ENCODE assay signal across 15 cellular contexts in the genomic region with DNA sequence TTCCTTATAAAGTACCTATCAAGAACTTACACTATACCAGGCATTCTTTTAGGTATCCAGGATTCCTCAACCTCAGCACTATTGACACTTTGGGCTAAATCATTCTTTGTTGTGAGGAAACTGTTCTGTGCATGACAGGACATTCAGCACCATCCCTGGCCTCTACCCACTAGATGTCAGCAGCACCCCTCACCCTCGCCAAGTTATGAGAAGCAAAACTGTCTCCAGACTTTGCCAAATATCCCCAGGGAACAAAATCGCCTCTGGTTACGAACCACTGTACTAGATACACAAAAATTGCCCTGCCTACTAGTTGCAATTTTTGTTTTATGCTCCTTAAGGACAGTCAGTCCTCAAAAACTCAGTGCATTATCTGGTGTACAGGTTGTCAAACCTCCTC. TPM values are rescaled to one million over a fixed set of nuclear protein-coding genes. Genes with fewer than 3 reads are reported as not detected.
DNase-seq lines count a peak whose midpoint lies in the region; ATAC-seq and TF ChIP-seq lines count a peak whose summit lies in the region.
"Had no signal": no experiment of that assay in that cellular context is flagged by ENCODE, and none has a peak within 500 bp of the region (broad histone marks: within the 10 kb centered on the region; RNA-seq: fewer than 3 reads in every experiment).

No MANE protein-coding gene starts in this region.

- peak overlapping the region; percentile 98 for H3K18ac ChIP-seq in IMR-90 (ENCODE audit: low read depth, low read length)

- peak overlapping the region; percentile 85; the same call in 1 of the 2 replicates for H3K23ac ChIP-seq in IMR-90 (ENCODE audit: low read depth, low read length)

- intact Hi-C loops in IMR-90 (cut with micrococcal nuclease) (loop anchor here (5.0 kb wide), 1 partner anchor 414 kb away; no protein-coding TSS in a partner anchor), left ventricle myocardium superior (cut with micrococcal nuclease) (no loop called here)

- no peaks in the 10 kb centered on the region for H4K20me1 ChIP-seq in IMR-90 (ENCODE audit: insufficient read depth, low read length)

- H4K91ac ChIP-seq in IMR-90 (ENCODE audit: insufficient read depth, low read depth, low read length) = peak overlapping the region; percentile 88

- dilution Hi-C loops in IMR-90 (cut with HindIII; ENCODE audit: low sequenced_read_pairs, unreplicated experiment) = no loop called here

- peak overlapping the region; percentile 92 for H2AK5ac ChIP-seq in IMR-90 (ENCODE audit: low read depth, low read length)

- no peak for TF ChIP-seq RAD21 in IMR-90 (IDR thresholded peaks at IDR 0.05; ENCODE audit: low read length)

- H3K27ac ChIP-seq in C4-2B (no peak overlapping the region), IMR-90 (ENCODE audit: insufficient read depth, low read length) (peak overlapping the region; percentile 74), VCaP (no peak overlapping the region)
- H3K27ac ChIP-seq: transverse colon had no signal

- peak overlapping the region; percentile 51 to 66 for H4K8ac ChIP-seq in IMR-90 (ENCODE audit: low read depth in 2 of 2, low read length in 2 of 2)

- peaks cover 1 to 13% of the 10 kb centered on the region in 2 donors for H3K27me3 Mint-ChIP-seq in T-cell

- no peak overlapping the region for H2AFZ ChIP-seq in IMR-90 (replicated peaks; ENCODE audit: low read length, poor library complexity)

- H3K56ac ChIP-seq in IMR-90 (ENCODE audit: extremely low read depth, insufficient read depth, low read length) = peak overlapping the region; percentile 72

- BruUV-seq in IMR-90 (replicated peaks; lab: Mats Ljungman, UMichigan) = no TSS peak

- H3K4me3 Mint-ChIP-seq in T-cell = no peak overlapping the region

- no peak overlapping the region for H2AK9ac ChIP-seq in IMR-90 (replicated peaks; ENCODE audit: low read depth, low read length, poor library complexity)

- no peak overlapping the region for H3K4me3 ChIP-seq in IMR-90 (ENCODE audit: insufficient read depth, low read depth, low read length)
- H3K4me3 ChIP-seq: transverse colon had no signal

- peaks cover 7% of the 10 kb centered on the region; the same call in 1 of the 2 replicates for H3K9me1 ChIP-seq in IMR-90 (ENCODE audit: insufficient read depth, low read length)

- peak overlapping the region; percentile 90 for H3K4ac ChIP-seq in IMR-90 (ENCODE audit: low read depth, low read length)

- no peaks in the 10 kb centered on the region for H3K9me3 ChIP-seq in IMR-90 (ENCODE audit: control insufficient read depth, insufficient read depth, low read length)
- H3K9me3 ChIP-seq: transverse colon had no signal

- TF ChIP-seq POLR2A in IMR-90 (IDR thresholded peaks at IDR 0.05; ENCODE audit: low read depth, low read length) = no peak

- WGBS in IMR-90 (ENCODE audit: extremely low coverage in 2 of 2, insufficient read length in 1 of 2), 2 experiments = no CpG with 5 or more reads among the region's 3 CpGs

- H4K5ac ChIP-seq in IMR-90 (ENCODE audit: low read depth, low read length) = peak overlapping the region; percentile 93

- H3K79me1 ChIP-seq in IMR-90 (ENCODE audit: low read depth in 1 of 2, low read length in 2 of 2) = no peaks in the 10 kb centered on the region

- peak overlapping the region; percentile 68 for H3K14ac ChIP-seq in IMR-90 (replicated peaks; ENCODE audit: low read depth, low read length)

- H3K9ac ChIP-seq in IMR-90 (ENCODE audit: low read depth, low read length) = no peak overlapping the region

- ATAC-seq in IMR-90 (ENCODE audit: low read depth) (no peak), left ventricle myocardium superior (peak; percentile 7), HG02938 (IDR thresholded peaks at IDR 0.05; ENCODE audit: unreplicated experiment) (no peak), HG03442 (IDR thresholded peaks at IDR 0.05; ENCODE audit: unreplicated experiment) (no peak), T-cell (replicated peaks in 1 of 4) (no peak)

- H2BK15ac ChIP-seq in IMR-90 (ENCODE audit: low read depth, low read length) = peak overlapping the region; percentile 83; the same call in 2 of the 3 replicates

- in situ Hi-C loops in IMR-90 (cut with MboI; ENCODE audit: low sequenced_read_pairs) = no loop called here

- H3K27me3 ChIP-seq in IMR-90 (ENCODE audit: control insufficient read depth, insufficient read depth, low read length) = no peaks in the 10 kb centered on the region
- H3K27me3 ChIP-seq: transverse colon had no signal

- DNase-seq in IMR-90 = no peak
- peak; percentile 36 for DNase-seq in left ventricle myocardium superior
- no peak for DNase-seq in SK-N-DZ (ENCODE audit: low spot score)
- no peak for DNase-seq in T-cell
- DNase-seq: activated CD4-positive, alpha-beta T cell treated with anti-CD3 and anti-CD28 coated beads, Interleukin-2, amount 50 U/mL, for 48 hours; DMS79 treated with DMSO at 0.1 percent for 48 hours; NCI-H1436 treated with DMSO at 0.1 percent for 48 hours; NCI-H524 treated with DMSO at 0.1 percent for 48 hours; stimulated activated CD8-positive, alpha-beta memory T cell treated with anti-CD3 and anti-CD28 coated beads, Interleukin-4, amount 100 ng/mL, for 48 hours; T-helper 9 cell; transverse colon had no signal

- peak; percentile 30 for TF ChIP-seq CTCF in C4-2B (conservative IDR thresholded peaks at IDR 0.05)
- TF ChIP-seq CTCF in IMR-90 (conservative IDR thresholded peaks at IDR 0.05; ENCODE audit: low read depth, low read length) = no peak
- peak; percentile 33 for TF ChIP-seq CTCF in VCaP (conservative IDR thresholded peaks at IDR 0.05)

- H3K36me3 ChIP-seq in IMR-90 (ENCODE audit: control insufficient read depth, insufficient read depth, low read length) = no peaks in the 10 kb centered on the region
- H3K36me3 ChIP-seq: transverse colon had no signal

- CTCF ChIA-PET in IMR-90 (lab: Yijun Ruan, JAX) (no interaction called here), T-cell (lab: Charles Lee) (no interaction called here)

- H3K27ac Mint-ChIP-seq in T-cell = no peak overlapping the region

- POLR2A ChIA-PET in IMR-90 (lab: Charles Lee; ENCODE audit: unreplicated experiment) = no interaction called here
- POLR2A ChIA-PET in T-cell (lab: Charles Lee) = no interaction called here

- H3K4me2 ChIP-seq in IMR-90 (ENCODE audit: low read depth, low read length) = no peak overlapping the region

- H3K36me3 Mint-ChIP-seq in T-cell = no peaks in the 10 kb centered on the region

- no peaks in the 10 kb centered on the region for H3K9me3 Mint-ChIP-seq in T-cell

- no peaks in the 10 kb centered on the region for H3K4me1 Mint-ChIP-seq in T-cell

- H2BK20ac ChIP-seq in IMR-90 (ENCODE audit: low read depth, low read length) = peak overlapping the region; percentile 95

- peak overlapping the region; percentile 94 for H2BK120ac ChIP-seq in IMR-90 (ENCODE audit: low read depth, low read length)

- peaks cover 13% of the 10 kb centered on the region for H3K4me1 ChIP-seq in IMR-90 (ENCODE audit: control insufficient read depth, insufficient read depth, low read length)
- H3K4me1 ChIP-seq: transverse colon had no signal

- H2BK5ac ChIP-seq in IMR-90 (ENCODE audit: low read depth, low read length, poor library complexity, severe bottlenecking) = peak overlapping the region; percentile 92

TF ChIP-seq in IMR-90, 13 proteins besides CTCF, POLR2A, EP300 and RAD21:
- TF ChIP-seq FOS (IDR thresholded peaks at IDR 0.05; ENCODE audit: low read depth, low read length) (no peak), CEBPB (IDR thresholded peaks at IDR 0.05; ENCODE audit: low read depth, low read length) (no peak), NFE2L2 (IDR thresholded peaks at IDR 0.05; ENCODE audit: low read depth, low read length) (no peak), MAZ (IDR thresholded peaks at IDR 0.05; ENCODE audit: borderline replicate concordance, low read depth, low read length) (no peak), MAFK (IDR thresholded peaks at IDR 0.05; ENCODE audit: low read depth, low read length) (no peak), BHLHE40 (IDR thresholded peaks at IDR 0.05; ENCODE audit: low read depth, low read length) (no peak)
- TF ChIP-seq, protein P1, sequence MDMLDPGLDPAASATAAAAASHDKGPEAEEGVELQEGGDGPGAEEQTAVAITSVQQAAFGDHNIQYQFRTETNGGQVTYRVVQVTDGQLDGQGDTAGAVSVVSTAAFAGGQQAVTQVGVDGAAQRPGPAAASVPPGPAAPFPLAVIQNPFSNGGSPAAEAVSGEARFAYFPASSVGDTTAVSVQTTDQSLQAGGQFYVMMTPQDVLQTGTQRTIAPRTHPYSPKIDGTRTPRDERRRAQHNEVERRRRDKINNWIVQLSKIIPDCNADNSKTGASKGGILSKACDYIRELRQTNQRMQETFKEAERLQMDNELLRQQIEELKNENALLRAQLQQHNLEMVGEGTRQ (IDR thresholded peaks at IDR 0.05; ENCODE audit: low read depth, low read length) = no peak

RNA-seq across cellular contexts. Expression of gene PALMD, which starts 35.7 kb away (rescaled TPM):
- 0.72 and 1.1 TPM in 2 replicates for total RNA-seq in IMR-90 (2012; rRNA removed)
- polyA plus RNA-seq in IMR-90 (2012; rRNA removed) = 0.34 and 0.51 TPM in 2 replicates
- 0.08 and 0.11 TPM in 2 replicates for polyA plus RNA-seq in IMR-90 (2012; cell fraction: cytosol; rRNA removed)
- polyA plus RNA-seq in IMR-90 (2012; cell fraction: nucleus; rRNA removed; ENCODE audit: low replicate concordance) = 0.14 and 1.2 TPM in 2 replicates
- total RNA-seq in left ventricle myocardium superior = 115 TPM
- polyA plus RNA-seq in SK-N-DZ (2014; cell fraction: cytosol; rRNA removed) = 3.1 and 3.3 TPM in 2 replicates
- 1.8 and 5.2 TPM in 2 replicates for polyA plus RNA-seq in SK-N-DZ (2014; cell fraction: nucleus; rRNA removed)
- total RNA-seq in T-cell = under 1 TPM in 1 of 5 donors, not detected in 4; 0.15 TPM

Comparison
In these comparisons a context has a peak if more than half of its experiments do, and no peak if none do; other contexts are left out.
1. RNA of gene PALMD, which starts 35.7 kb away (total RNA-seq): 115 TPM in left ventricle myocardium superior (single experiment); 0.72 to 1.1 TPM in IMR-90 and 0.15 TPM in T-cell; every median in the first group is over 10 times any median in the second.